16 cellular contexts compared by ENCODE assay signal in genomic region chr11:4190098-4190497, GRCh38.
"Had no signal": no experiment of that assay in that cellular context is flagged by ENCODE, and none has a peak within 500 bp of the region (broad histone marks: within the 10 kb centered on the region; RNA-seq: fewer than 3 reads in every experiment).

No MANE protein-coding gene starts in this region.

- DNase-seq: KBM-7, MV-4-11, NCI-H1048, NCI-H1105, NCI-H1417, NCI-H1436 treated with DMSO at 0.1 percent for 48 hours, NCI-H1694, NCI-H1930, NCI-H2081, NCI-H2107, NCI-H2227 treated with DMSO at 0.1 percent for 48 hours, NCI-H524, NCI-H526 treated with DMSO at 0.1 percent for 48 hours, RPMI8226, SHP77, SK-N-SH had no signal

- H3K9ac ChIP-seq: SK-N-SH had no signal

- H3K4me2 ChIP-seq: SK-N-SH had no signal

- H3K9me3 ChIP-seq: SK-N-SH had no signal
